Comparison of ENCODE assay signal across 1 cellular context in genomic region chr6:16804515-16805161, GRCh38.
TF ChIP-seq lines count a peak whose summit lies in the region.

No MANE protein-coding gene starts in this region.

TF ChIP-seq in GM23338, 12 proteins besides CTCF, POLR2A, EP300 and RAD21 (continued from another document):
- no peak for TF ChIP-seq ZNF462 (CRISPR knock-in tag; IDR thresholded peaks at IDR 0.05)
